ENCODE assay signal across 7 cellular contexts in genomic region chr14:24006872-24007721, GRCh38.
DNase-seq lines count a peak whose midpoint lies in the region; ATAC-seq lines count a peak whose summit lies in the region.

No MANE protein-coding gene starts in this region.

- ATAC-seq in GM18909 (IDR thresholded peaks at IDR 0.05; ENCODE audit: poor library complexity, unreplicated experiment) (peak; percentile 88), HG03039 (IDR thresholded peaks at IDR 0.05; ENCODE audit: unreplicated experiment) (peak; percentile 85)

- DNase-seq in NCI-H2196 (lab: John Stamatoyannopoulos, UW; ENCODE audit: unreplicated experiment), result peak; percentile 29
- DNase-seq in activated CD4-positive, alpha-beta T cell treated with anti-CD3 and anti-CD28 coated beads, Interleukin-2, amount 50 U/mL, for 1 hour, result peak; percentile 50
- peak; percentile 60 for DNase-seq in central memory CD4-positive, alpha-beta T cell
- peak; percentile 83 for DNase-seq in left kidney (ENCODE audit: low read depth, low spot score)
- DNase-seq in stimulated activated CD4-positive, alpha-beta T cell treated with anti-CD3 and anti-CD28 coated beads, Interleukin-12 subunit alpha, Interleukin-12 subunit beta, amount 100 ng/mL, for 48 hours (ENCODE audit: low read depth in 2 of 3, low spot score in 1 of 3), result peak in 2 of 3 donors; percentile 55 to 58

Comparison
In these comparisons a context has a peak if more than half of its experiments do, and no peak if none do; other contexts are left out.
1. Peak in every context shown above with its lines: DNase-seq and ATAC-seq.
2. DNase-seq: peak in every context shown above with its lines; median percentile 83 in left kidney; 60 in central memory CD4-positive, alpha-beta T cell; 56 in stimulated activated CD4-positive, alpha-beta T cell treated with anti-CD3 and anti-CD28 coated beads, Interleukin-12 subunit alpha, Interleukin-12 subunit beta, amount 100 ng/mL, for 48 hours; 50 in activated CD4-positive, alpha-beta T cell treated with anti-CD3 and anti-CD28 coated beads, Interleukin-2, amount 50 U/mL, for 1 hour; 29 in NCI-H2196.